ENCODE assay signal across 8 cellular contexts in genomic region chr12:32264995-32265394, GRCh38.
DNase-seq lines count a peak whose midpoint lies in the region; ATAC-seq and TF ChIP-seq lines count a peak whose summit lies in the region.
"Had no signal": no experiment of that assay in that cellular context is flagged by ENCODE, and none has a peak within 500 bp of the region (broad histone marks: within the 10 kb centered on the region; RNA-seq: fewer than 3 reads in every experiment).

No MANE protein-coding gene starts in this region.

- peak overlapping the region; percentile 70 for H3K27ac ChIP-seq in WERI-Rb-1
- peak overlapping the region; percentile 66 for H3K27ac ChIP-seq in thymus (ENCODE audit: low read depth)
- no peak overlapping the region for H3K27ac ChIP-seq in PC-9
- H3K27ac ChIP-seq in thyroid gland, result no peak overlapping the region

- H3K9me2 ChIP-seq in PC-9 (ENCODE audit: insufficient read depth), result no peaks in the 10 kb centered on the region

- DNase-seq in WERI-Rb-1, result peak; percentile 31
- DNase-seq in HuH-7 (ENCODE audit: low spot score), result no peak
- DNase-seq in PC-9, result no peak
- no peak for DNase-seq in thyroid gland

- H3F3A ChIP-seq in PC-9 (ENCODE audit: insufficient read depth, low read depth), result no peaks in the 10 kb centered on the region

- POLR2A ChIA-PET in PC-9 (lab: Charles Lee; ENCODE audit: unreplicated experiment), result no interaction called here

- ATAC-seq in GM19395 (IDR thresholded peaks at IDR 0.05; ENCODE audit: unreplicated experiment), result peak; percentile 86
- ATAC-seq in HG03342 (IDR thresholded peaks at IDR 0.05; ENCODE audit: unreplicated experiment), result peak; percentile 59
- ATAC-seq: T-cell had no signal

- H2AFZ ChIP-seq in PC-9, result no peak overlapping the region

- no peak overlapping the region for H3K4me2 ChIP-seq in PC-9

- H3K36me3 ChIP-seq in WERI-Rb-1 (no peaks in the 10 kb centered on the region; the same call in 1 of the 2 replicates), thymus (ENCODE audit: control insufficient read depth, insufficient read depth) (no peaks in the 10 kb centered on the region), PC-9 (ENCODE audit: low read depth) (no peaks in the 10 kb centered on the region), thyroid gland (no peaks in the 10 kb centered on the region)

- no peaks in the 10 kb centered on the region for H3K27me3 ChIP-seq in WERI-Rb-1 (ENCODE audit: insufficient read depth, low read depth, severe bottlenecking)
- H3K27me3 ChIP-seq in thymus (ENCODE audit: control insufficient read depth, insufficient read depth), result no peaks in the 10 kb centered on the region
- H3K27me3 ChIP-seq in PC-9 (ENCODE audit: insufficient read depth, low read depth), result no peaks in the 10 kb centered on the region
- no peaks in the 10 kb centered on the region for H3K27me3 ChIP-seq in thyroid gland

- TF ChIP-seq POLR2A in thyroid gland (IDR thresholded peaks at IDR 0.05), result no peak

- no peak for TF ChIP-seq CTCF in WERI-Rb-1 (IDR thresholded peaks at IDR 0.05; ENCODE audit: low read depth, low read length)
- TF ChIP-seq CTCF in PC-9 (conservative IDR thresholded peaks at IDR 0.05), result no peak
- no peak for TF ChIP-seq CTCF in thyroid gland (IDR thresholded peaks at IDR 0.05)

- CTCF ChIA-PET in PC-9 (lab: Charles Lee), result interaction anchor here (0.7 kb wide), 1 partner anchor 41 kb away, joined by 5 read pairs; no protein-coding TSS in a partner anchor

- BruUV-seq in PC-9 (replicated peaks; lab: Mats Ljungman, UMichigan), result no TSS peak

- H3K4me1 ChIP-seq in thymus (ENCODE audit: control insufficient read depth, insufficient read depth, low read length) (peaks cover 10% of the 10 kb centered on the region), PC-9 (replicated peaks; ENCODE audit: insufficient read depth) (no peaks in the 10 kb centered on the region), thyroid gland (no peaks in the 10 kb centered on the region)

- H3K4me3 ChIP-seq in WERI-Rb-1 (ENCODE audit: low read depth, low read length) (no peak overlapping the region), thymus (ENCODE audit: low read length) (no peak overlapping the region), PC-9 (no peak overlapping the region), thyroid gland (replicated peaks in 1 of 3) (no peak overlapping the region)

- H3K79me2 ChIP-seq in PC-9 (ENCODE audit: low read depth), result no peaks in the 10 kb centered on the region

- no peaks in the 10 kb centered on the region; the same call in 1 of the 2 replicates for H4K20me1 ChIP-seq in PC-9 (ENCODE audit: insufficient read depth)

- WGBS in thymus, result 6% methylated on average over 5 of the region's 5 CpGs
- WGBS in thyroid gland, 2 donors, result 77 to 84% methylated on average over 5 of the region's 5 CpGs

- H3K9me3 ChIP-seq in WERI-Rb-1 (ENCODE audit: severe bottlenecking) (no peaks in the 10 kb centered on the region), thymus (ENCODE audit: control insufficient read depth) (no peaks in the 10 kb centered on the region), PC-9 (ENCODE audit: insufficient read depth, low read depth) (no peaks in the 10 kb centered on the region), thyroid gland (no peaks in the 10 kb centered on the region)

- intact Hi-C loops in PC-9 (cut with micrococcal nuclease; ENCODE audit: unreplicated experiment), result no loop called here
- intact Hi-C loops in thyroid gland (cut with DNase I), result no loop called here

Comparison
In these comparisons a context has a peak if more than half of its experiments do, and no peak if none do; other contexts are left out.
1. H3K27ac ChIP-seq: peak in WERI-Rb-1 (single experiment) and thymus (single experiment); none in PC-9 (single experiment) and thyroid gland (0 of 3).